In genomic region chr2:218290316-218291261, GRCh38 we compare ENCODE assay signal across 1 cellular context.
A peak's percentile ranks its signal among the peaks of the same experiment; 100 is the strongest.
TF ChIP-seq lines count a peak whose summit lies in the region.

No MANE protein-coding gene starts in this region.

TF ChIP-seq in GM12878, 131 proteins besides CTCF, POLR2A, EP300 and RAD21 (continued from another document and continues in another):
- TF ChIP-seq SMARCA5 (IDR thresholded peaks at IDR 0.05) (no peak), LARP7 (IDR thresholded peaks at IDR 0.05) (no peak), PAX5 (IDR thresholded peaks at IDR 0.05; ENCODE audit: borderline replicate concordance, low read depth, low read length) (no peak), ELK1 (IDR thresholded peaks at IDR 0.05; ENCODE audit: low read depth, low read length) (no peak), POLR2AphosphoS2 (IDR thresholded peaks at IDR 0.05; ENCODE audit: low read depth, low read length) (no peak), YBX1 (IDR thresholded peaks at IDR 0.05) (no peak), YY1 (IDR thresholded peaks at IDR 0.05; ENCODE audit: low read depth, low read length) (peak; percentile 6; the same call in 1 of the 2 replicates), WRNIP1 (IDR thresholded peaks at IDR 0.05; ENCODE audit: borderline replicate concordance, low read depth, low read length) (no peak), ZNF274 (IDR thresholded peaks at IDR 0.05; ENCODE audit: insufficient read depth, insufficient read length) (no peak), MEF2A (IDR thresholded peaks at IDR 0.05; ENCODE audit: insufficient read depth, low read depth, low read length) (no peak), SUPT20H (IDR thresholded peaks at IDR 0.05; ENCODE audit: borderline replicate concordance, control insufficient read depth, low read depth, low read length) (no peak), RFX5 (IDR thresholded peaks at IDR 0.05; ENCODE audit: low read depth, low read length) (no peak), PBX3 (IDR thresholded peaks at IDR 0.05; ENCODE audit: insufficient replicate concordance, low read depth, low read length) (no peak), BMI1 (IDR thresholded peaks at IDR 0.05; ENCODE audit: borderline replicate concordance) (no peak), MYC (IDR thresholded peaks at IDR 0.05; ENCODE audit: insufficient read depth, insufficient read length, insufficient replicate concordance, low read length, severe bottlenecking) (no peak), TCF12 (IDR thresholded peaks at IDR 0.05; ENCODE audit: low read depth, low read length) (peak; percentile 88; the same call in 1 of the 2 replicates), ZNF592 (IDR thresholded peaks at IDR 0.05) (no peak), MTA3 (IDR thresholded peaks at IDR 0.05; ENCODE audit: borderline replicate concordance, low read length) (no peak), BACH1 (IDR thresholded peaks at IDR 0.05; ENCODE audit: borderline replicate concordance) (no peak), HCFC1 (IDR thresholded peaks at IDR 0.05; ENCODE audit: low read length) (no peak), ZNF207 (IDR thresholded peaks at IDR 0.05; ENCODE audit: borderline replicate concordance) (no peak), PRDM15 (CRISPR knock-in tag; IDR thresholded peaks at IDR 0.05) (no peak), NR2C1 (IDR thresholded peaks at IDR 0.05) (no peak), SIX5 (IDR thresholded peaks at IDR 0.05; ENCODE audit: low read depth, low read length, severe bottlenecking) (no peak), MAX (IDR thresholded peaks at IDR 0.05; ENCODE audit: low read depth, low read length) (no peak), MXI1 (IDR thresholded peaks at IDR 0.05; ENCODE audit: low read depth, low read length) (peak; percentile 71), CUX1 (IDR thresholded peaks at IDR 0.05; ENCODE audit: insufficient replicate concordance, low read depth, low read length) (peak; percentile 86), ZNF384 (IDR thresholded peaks at IDR 0.05; ENCODE audit: borderline replicate concordance, low read depth, low read length) (no peak), SMAD5 (IDR thresholded peaks at IDR 0.05; ENCODE audit: low read depth) (no peak), HDAC2 (IDR thresholded peaks at IDR 0.05) (no peak), SUZ12 (IDR thresholded peaks at IDR 0.05; ENCODE audit: unreplicated experiment) (no peak), BCL11A (IDR thresholded peaks at IDR 0.05; ENCODE audit: low read depth, low read length) (peak; percentile 55; the same call in 1 of the 2 replicates), MLLT1 (IDR thresholded peaks at IDR 0.05) (peak; percentile 76), KLF5 (IDR thresholded peaks at IDR 0.05; ENCODE audit: partially characterized antibody) (no peak), NBN (IDR thresholded peaks at IDR 0.05) (0 out of 2 replicates have a peak, but pooled peaks have one; percentile 66), CREM (IDR thresholded peaks at IDR 0.05; ENCODE audit: low read depth) (peak; percentile 70), E2F8 (IDR thresholded peaks at IDR 0.05; ENCODE audit: low read depth, partially characterized antibody) (no peak), TAF1 (IDR thresholded peaks at IDR 0.05; ENCODE audit: borderline replicate concordance, low read depth, low read length) (no peak), ETV6 (conservative IDR thresholded peaks at IDR 0.05 in 1 of 2, IDR thresholded peaks at IDR 0.05 in 1 of 2; ENCODE audit: borderline replicate concordance in 1 of 2, low read depth in 1 of 2) (no peak), TCF3 (IDR thresholded peaks at IDR 0.05; ENCODE audit: borderline replicate concordance, insufficient read depth, low read depth, low read length) (peak; percentile 57; the same call in 1 of the 2 replicates), HDAC6 (IDR thresholded peaks at IDR 0.05; ENCODE audit: unreplicated experiment) (no peak), SREBF1 (IDR thresholded peaks at IDR 0.05; ENCODE audit: low read length) (no peak), DPF2 (IDR thresholded peaks at IDR 0.05) (0 out of 2 replicates have a peak, but pooled peaks have one; percentile 29)
